In the genomic region with DNA sequence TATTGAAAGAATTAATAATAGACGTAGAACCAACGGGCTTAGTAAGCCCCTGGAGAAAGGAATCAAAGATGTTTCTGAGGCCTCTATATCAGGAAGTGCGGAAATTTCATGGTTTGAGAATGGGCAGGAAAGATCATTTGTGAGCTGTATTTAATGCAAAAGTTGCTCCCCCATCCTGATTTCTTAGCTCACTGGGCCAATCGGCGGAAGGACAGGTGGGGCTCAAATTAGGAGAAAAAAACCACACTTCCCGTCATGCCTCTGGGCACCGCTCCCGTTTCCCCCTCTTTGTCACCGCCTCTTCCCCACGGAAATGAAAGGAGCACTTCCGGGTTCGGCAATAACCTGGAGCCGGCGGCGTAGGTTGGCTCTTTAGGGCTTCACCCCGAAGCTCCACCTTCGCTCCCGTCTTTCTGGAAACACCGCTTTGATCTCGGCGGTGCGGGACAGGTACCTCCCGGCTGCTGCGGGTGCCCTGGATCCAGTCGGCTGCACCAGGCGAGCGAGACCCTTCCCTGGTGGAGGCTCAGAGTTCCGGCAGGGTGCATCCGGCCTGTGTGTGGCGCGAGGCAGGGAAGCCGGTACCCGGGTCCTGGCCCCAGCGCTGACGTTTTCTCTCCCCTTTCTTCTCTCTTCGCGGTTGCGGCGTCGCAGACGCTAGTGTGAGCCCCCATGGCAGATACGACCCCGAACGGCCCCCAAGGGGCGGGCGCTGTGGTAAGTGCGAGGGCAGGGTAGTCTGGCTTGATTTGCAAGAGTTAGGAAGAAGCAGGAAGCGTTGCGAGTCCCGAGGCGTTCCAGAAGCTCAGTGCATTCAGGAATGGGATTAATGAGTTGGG, we compare ENCODE assay signal across 1 cellular context.
TF ChIP-seq lines count a peak whose summit lies in the region.

A gene with protein sequence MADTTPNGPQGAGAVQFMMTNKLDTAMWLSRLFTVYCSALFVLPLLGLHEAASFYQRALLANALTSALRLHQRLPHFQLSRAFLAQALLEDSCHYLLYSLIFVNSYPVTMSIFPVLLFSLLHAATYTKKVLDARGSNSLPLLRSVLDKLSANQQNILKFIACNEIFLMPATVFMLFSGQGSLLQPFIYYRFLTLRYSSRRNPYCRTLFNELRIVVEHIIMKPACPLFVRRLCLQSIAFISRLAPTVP (plus strand): TSS at position 617 of the 839 bp plus-strand sequence. CDS start 56 bp downstream, at position 673.

TF ChIP-seq in HepG2, 621 proteins besides CTCF, POLR2A, EP300 and RAD21 (continued from another document and continues in another):
- TF ChIP-seq, protein P1, sequence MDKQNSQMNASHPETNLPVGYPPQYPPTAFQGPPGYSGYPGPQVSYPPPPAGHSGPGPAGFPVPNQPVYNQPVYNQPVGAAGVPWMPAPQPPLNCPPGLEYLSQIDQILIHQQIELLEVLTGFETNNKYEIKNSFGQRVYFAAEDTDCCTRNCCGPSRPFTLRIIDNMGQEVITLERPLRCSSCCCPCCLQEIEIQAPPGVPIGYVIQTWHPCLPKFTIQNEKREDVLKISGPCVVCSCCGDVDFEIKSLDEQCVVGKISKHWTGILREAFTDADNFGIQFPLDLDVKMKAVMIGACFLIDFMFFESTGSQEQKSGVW (CRISPR knock-in tag; IDR thresholded peaks at IDR 0.05; ENCODE audit: borderline replicate concordance), result no peak
- TF ChIP-seq ZNF383 (CRISPR knock-in tag; IDR thresholded peaks at IDR 0.05; ENCODE audit: borderline replicate concordance), result no peak
- TF ChIP-seq BHLHE40 (IDR thresholded peaks at IDR 0.05; ENCODE audit: low read length), result no peak
- TF ChIP-seq ATAD3A (CRISPR knock-in tag; IDR thresholded peaks at IDR 0.05), result no peak
- no peak for TF ChIP-seq NFE2L2 (IDR thresholded peaks at IDR 0.05; ENCODE audit: low read length)
- TF ChIP-seq, protein P2, sequence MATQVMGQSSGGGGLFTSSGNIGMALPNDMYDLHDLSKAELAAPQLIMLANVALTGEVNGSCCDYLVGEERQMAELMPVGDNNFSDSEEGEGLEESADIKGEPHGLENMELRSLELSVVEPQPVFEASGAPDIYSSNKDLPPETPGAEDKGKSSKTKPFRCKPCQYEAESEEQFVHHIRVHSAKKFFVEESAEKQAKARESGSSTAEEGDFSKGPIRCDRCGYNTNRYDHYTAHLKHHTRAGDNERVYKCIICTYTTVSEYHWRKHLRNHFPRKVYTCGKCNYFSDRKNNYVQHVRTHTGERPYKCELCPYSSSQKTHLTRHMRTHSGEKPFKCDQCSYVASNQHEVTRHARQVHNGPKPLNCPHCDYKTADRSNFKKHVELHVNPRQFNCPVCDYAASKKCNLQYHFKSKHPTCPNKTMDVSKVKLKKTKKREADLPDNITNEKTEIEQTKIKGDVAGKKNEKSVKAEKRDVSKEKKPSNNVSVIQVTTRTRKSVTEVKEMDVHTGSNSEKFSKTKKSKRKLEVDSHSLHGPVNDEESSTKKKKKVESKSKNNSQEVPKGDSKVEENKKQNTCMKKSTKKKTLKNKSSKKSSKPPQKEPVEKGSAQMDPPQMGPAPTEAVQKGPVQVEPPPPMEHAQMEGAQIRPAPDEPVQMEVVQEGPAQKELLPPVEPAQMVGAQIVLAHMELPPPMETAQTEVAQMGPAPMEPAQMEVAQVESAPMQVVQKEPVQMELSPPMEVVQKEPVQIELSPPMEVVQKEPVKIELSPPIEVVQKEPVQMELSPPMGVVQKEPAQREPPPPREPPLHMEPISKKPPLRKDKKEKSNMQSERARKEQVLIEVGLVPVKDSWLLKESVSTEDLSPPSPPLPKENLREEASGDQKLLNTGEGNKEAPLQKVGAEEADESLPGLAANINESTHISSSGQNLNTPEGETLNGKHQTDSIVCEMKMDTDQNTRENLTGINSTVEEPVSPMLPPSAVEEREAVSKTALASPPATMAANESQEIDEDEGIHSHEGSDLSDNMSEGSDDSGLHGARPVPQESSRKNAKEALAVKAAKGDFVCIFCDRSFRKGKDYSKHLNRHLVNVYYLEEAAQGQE (IDR thresholded peaks at IDR 0.05; ENCODE audit: borderline replicate concordance in 1 of 2, low read depth in 1 of 2, low read length in 2 of 2), result peak in 1 of 2 experiments; percentile 11; a peak in 1 of 4 replicates
- peak; percentile 66; the same call in 1 of the 2 replicates for TF ChIP-seq ZNF775 (CRISPR knock-in tag; IDR thresholded peaks at IDR 0.05; ENCODE audit: borderline replicate concordance)
- TF ChIP-seq ZSCAN29 (CRISPR knock-in tag; conservative IDR thresholded peaks at IDR 0.05), result no peak
- TF ChIP-seq TBP (CRISPR knock-in tag; IDR thresholded peaks at IDR 0.05), result no peak
- peak; percentile 19; the same call in 1 of the 2 replicates for TF ChIP-seq MYC (CRISPR knock-in tag; IDR thresholded peaks at IDR 0.05; ENCODE audit: borderline replicate concordance)
- no peak for TF ChIP-seq ZNF160 (CRISPR knock-in tag; IDR thresholded peaks at IDR 0.05)
- TF ChIP-seq, protein P3, sequence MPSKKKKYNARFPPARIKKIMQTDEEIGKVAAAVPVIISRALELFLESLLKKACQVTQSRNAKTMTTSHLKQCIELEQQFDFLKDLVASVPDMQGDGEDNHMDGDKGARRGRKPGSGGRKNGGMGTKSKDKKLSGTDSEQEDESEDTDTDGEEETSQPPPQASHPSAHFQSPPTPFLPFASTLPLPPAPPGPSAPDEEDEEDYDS (CRISPR knock-in tag; IDR thresholded peaks at IDR 0.05), result peak; percentile 73
- no peak for TF ChIP-seq ZBTB1 (CRISPR knock-in tag; IDR thresholded peaks at IDR 0.05; ENCODE audit: borderline replicate concordance)
- TF ChIP-seq ZNF143 (CRISPR knock-in tag; IDR thresholded peaks at IDR 0.05), result peak; percentile 96
- no peak for TF ChIP-seq ZNF496 (CRISPR knock-in tag; IDR thresholded peaks at IDR 0.05; ENCODE audit: insufficient replicate concordance)
- no peak for TF ChIP-seq ZNF253 (CRISPR knock-in tag; IDR thresholded peaks at IDR 0.05; ENCODE audit: borderline replicate concordance)
- TF ChIP-seq ZNF569 (CRISPR knock-in tag; IDR thresholded peaks at IDR 0.05; ENCODE audit: borderline replicate concordance), result no peak
- TF ChIP-seq, protein P4, sequence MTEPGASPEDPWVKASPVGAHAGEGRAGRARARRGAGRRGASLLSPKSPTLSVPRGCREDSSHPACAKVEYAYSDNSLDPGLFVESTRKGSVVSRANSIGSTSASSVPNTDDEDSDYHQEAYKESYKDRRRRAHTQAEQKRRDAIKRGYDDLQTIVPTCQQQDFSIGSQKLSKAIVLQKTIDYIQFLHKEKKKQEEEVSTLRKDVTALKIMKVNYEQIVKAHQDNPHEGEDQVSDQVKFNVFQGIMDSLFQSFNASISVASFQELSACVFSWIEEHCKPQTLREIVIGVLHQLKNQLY (CRISPR knock-in tag; IDR thresholded peaks at IDR 0.05), result no peak
- TF ChIP-seq, protein P5, sequence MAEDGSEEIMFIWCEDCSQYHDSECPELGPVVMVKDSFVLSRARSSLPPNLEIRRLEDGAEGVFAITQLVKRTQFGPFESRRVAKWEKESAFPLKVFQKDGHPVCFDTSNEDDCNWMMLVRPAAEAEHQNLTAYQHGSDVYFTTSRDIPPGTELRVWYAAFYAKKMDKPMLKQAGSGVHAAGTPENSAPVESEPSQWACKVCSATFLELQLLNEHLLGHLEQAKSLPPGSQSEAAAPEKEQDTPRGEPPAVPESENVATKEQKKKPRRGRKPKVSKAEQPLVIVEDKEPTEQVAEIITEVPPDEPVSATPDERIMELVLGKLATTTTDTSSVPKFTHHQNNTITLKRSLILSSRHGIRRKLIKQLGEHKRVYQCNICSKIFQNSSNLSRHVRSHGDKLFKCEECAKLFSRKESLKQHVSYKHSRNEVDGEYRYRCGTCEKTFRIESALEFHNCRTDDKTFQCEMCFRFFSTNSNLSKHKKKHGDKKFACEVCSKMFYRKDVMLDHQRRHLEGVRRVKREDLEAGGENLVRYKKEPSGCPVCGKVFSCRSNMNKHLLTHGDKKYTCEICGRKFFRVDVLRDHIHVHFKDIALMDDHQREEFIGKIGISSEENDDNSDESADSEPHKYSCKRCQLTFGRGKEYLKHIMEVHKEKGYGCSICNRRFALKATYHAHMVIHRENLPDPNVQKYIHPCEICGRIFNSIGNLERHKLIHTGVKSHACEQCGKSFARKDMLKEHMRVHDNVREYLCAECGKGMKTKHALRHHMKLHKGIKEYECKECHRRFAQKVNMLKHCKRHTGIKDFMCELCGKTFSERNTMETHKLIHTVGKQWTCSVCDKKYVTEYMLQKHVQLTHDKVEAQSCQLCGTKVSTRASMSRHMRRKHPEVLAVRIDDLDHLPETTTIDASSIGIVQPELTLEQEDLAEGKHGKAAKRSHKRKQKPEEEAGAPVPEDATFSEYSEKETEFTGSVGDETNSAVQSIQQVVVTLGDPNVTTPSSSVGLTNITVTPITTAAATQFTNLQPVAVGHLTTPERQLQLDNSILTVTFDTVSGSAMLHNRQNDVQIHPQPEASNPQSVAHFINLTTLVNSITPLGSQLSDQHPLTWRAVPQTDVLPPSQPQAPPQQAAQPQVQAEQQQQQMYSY (CRISPR knock-in tag; IDR thresholded peaks at IDR 0.05), result no peak
- no peak for TF ChIP-seq STAG1 (CRISPR knock-in tag; IDR thresholded peaks at IDR 0.05)
- TF ChIP-seq DR1 (CRISPR knock-in tag; IDR thresholded peaks at IDR 0.05), result peak; percentile 43; the same call in 1 of the 2 replicates
- TF ChIP-seq, protein P6, sequence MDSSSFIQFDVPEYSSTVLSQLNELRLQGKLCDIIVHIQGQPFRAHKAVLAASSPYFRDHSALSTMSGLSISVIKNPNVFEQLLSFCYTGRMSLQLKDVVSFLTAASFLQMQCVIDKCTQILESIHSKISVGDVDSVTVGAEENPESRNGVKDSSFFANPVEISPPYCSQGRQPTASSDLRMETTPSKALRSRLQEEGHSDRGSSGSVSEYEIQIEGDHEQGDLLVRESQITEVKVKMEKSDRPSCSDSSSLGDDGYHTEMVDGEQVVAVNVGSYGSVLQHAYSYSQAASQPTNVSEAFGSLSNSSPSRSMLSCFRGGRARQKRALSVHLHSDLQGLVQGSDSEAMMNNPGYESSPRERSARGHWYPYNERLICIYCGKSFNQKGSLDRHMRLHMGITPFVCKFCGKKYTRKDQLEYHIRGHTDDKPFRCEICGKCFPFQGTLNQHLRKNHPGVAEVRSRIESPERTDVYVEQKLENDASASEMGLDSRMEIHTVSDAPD (CRISPR knock-in tag; IDR thresholded peaks at IDR 0.05), result no peak
- TF ChIP-seq MAFG (CRISPR knock-in tag; IDR thresholded peaks at IDR 0.05), result no peak
- TF ChIP-seq PLRG1 (conservative IDR thresholded peaks at IDR 0.05), result no peak
- TF ChIP-seq, protein P7, sequence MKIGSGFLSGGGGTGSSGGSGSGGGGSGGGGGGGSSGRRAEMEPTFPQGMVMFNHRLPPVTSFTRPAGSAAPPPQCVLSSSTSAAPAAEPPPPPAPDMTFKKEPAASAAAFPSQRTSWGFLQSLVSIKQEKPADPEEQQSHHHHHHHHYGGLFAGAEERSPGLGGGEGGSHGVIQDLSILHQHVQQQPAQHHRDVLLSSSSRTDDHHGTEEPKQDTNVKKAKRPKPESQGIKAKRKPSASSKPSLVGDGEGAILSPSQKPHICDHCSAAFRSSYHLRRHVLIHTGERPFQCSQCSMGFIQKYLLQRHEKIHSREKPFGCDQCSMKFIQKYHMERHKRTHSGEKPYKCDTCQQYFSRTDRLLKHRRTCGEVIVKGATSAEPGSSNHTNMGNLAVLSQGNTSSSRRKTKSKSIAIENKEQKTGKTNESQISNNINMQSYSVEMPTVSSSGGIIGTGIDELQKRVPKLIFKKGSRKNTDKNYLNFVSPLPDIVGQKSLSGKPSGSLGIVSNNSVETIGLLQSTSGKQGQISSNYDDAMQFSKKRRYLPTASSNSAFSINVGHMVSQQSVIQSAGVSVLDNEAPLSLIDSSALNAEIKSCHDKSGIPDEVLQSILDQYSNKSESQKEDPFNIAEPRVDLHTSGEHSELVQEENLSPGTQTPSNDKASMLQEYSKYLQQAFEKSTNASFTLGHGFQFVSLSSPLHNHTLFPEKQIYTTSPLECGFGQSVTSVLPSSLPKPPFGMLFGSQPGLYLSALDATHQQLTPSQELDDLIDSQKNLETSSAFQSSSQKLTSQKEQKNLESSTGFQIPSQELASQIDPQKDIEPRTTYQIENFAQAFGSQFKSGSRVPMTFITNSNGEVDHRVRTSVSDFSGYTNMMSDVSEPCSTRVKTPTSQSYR (CRISPR knock-in tag; IDR thresholded peaks at IDR 0.05; ENCODE audit: borderline replicate concordance), result no peak
- peak; percentile 53; the same call in 1 of the 2 replicates for TF ChIP-seq KDM5B (CRISPR knock-in tag; IDR thresholded peaks at IDR 0.05; ENCODE audit: borderline replicate concordance)
- TF ChIP-seq ZNF343 (CRISPR knock-in tag; IDR thresholded peaks at IDR 0.05), result peak; percentile 59; the same call in 1 of the 2 replicates
- peak; percentile 15; the same call in 1 of the 2 replicates for TF ChIP-seq NFKBIZ (CRISPR knock-in tag; IDR thresholded peaks at IDR 0.05)
- no peak for TF ChIP-seq KLF9 (CRISPR knock-in tag; IDR thresholded peaks at IDR 0.05; ENCODE audit: low read depth)
- 0 out of 2 replicates have a peak, but pooled peaks have one; percentile 41 for TF ChIP-seq ZNF570 (CRISPR knock-in tag; IDR thresholded peaks at IDR 0.05; ENCODE audit: borderline replicate concordance)
- peak; percentile 62; the same call in 1 of the 2 replicates for TF ChIP-seq WIZ (CRISPR knock-in tag; IDR thresholded peaks at IDR 0.05)
- peak; percentile 94 for TF ChIP-seq ASH2L (IDR thresholded peaks at IDR 0.05; ENCODE audit: insufficient read length, low read depth, low read length)
- TF ChIP-seq ZNF232 (CRISPR knock-in tag; IDR thresholded peaks at IDR 0.05; ENCODE audit: borderline replicate concordance), result no peak; the same call in 1 of the 2 replicates
- TF ChIP-seq, protein P8, sequence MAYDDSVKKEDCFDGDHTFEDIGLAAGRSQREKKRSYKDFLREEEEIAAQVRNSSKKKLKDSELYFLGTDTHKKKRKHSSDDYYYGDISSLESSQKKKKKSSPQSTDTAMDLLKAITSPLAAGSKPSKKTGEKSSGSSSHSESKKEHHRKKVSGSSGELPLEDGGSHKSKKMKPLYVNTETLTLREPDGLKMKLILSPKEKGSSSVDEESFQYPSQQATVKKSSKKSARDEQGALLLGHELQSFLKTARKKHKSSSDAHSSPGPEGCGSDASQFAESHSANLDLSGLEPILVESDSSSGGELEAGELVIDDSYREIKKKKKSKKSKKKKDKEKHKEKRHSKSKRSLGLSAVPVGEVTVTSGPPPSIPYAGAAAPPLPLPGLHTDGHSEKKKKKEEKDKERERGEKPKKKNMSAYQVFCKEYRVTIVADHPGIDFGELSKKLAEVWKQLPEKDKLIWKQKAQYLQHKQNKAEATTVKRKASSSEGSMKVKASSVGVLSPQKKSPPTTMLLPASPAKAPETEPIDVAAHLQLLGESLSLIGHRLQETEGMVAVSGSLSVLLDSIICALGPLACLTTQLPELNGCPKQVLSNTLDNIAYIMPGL (CRISPR knock-in tag; IDR thresholded peaks at IDR 0.05; ENCODE audit: borderline replicate concordance in 1 of 2, low read depth in 1 of 2), result peak; percentile 45 to 66
- TF ChIP-seq, protein P9, sequence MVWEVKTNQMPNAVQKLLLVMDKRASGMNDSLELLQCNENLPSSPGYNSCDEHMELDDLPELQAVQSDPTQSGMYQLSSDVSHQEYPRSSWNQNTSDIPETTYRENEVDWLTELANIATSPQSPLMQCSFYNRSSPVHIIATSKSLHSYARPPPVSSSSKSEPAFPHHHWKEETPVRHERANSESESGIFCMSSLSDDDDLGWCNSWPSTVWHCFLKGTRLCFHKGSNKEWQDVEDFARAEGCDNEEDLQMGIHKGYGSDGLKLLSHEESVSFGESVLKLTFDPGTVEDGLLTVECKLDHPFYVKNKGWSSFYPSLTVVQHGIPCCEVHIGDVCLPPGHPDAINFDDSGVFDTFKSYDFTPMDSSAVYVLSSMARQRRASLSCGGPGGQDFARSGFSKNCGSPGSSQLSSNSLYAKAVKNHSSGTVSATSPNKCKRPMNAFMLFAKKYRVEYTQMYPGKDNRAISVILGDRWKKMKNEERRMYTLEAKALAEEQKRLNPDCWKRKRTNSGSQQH (CRISPR knock-in tag; IDR thresholded peaks at IDR 0.05; ENCODE audit: low read depth), result peak; percentile 19; the same call in 1 of the 2 replicates
- 0 out of 2 replicates have a peak, but pooled peaks have one; percentile 26 for TF ChIP-seq ISX (CRISPR knock-in tag; conservative IDR thresholded peaks at IDR 0.05)
- TF ChIP-seq KAT7 (CRISPR knock-in tag; IDR thresholded peaks at IDR 0.05; ENCODE audit: borderline replicate concordance), result no peak
- no peak; the same call in 1 of the 2 replicates for TF ChIP-seq ZNF460 (CRISPR knock-in tag; IDR thresholded peaks at IDR 0.05; ENCODE audit: borderline replicate concordance)
- peak; percentile 32 for TF ChIP-seq ZEB1 (IDR thresholded peaks at IDR 0.05; ENCODE audit: insufficient replicate concordance, low read depth)
